17 cellular contexts compared by ENCODE assay signal in the genomic region with DNA sequence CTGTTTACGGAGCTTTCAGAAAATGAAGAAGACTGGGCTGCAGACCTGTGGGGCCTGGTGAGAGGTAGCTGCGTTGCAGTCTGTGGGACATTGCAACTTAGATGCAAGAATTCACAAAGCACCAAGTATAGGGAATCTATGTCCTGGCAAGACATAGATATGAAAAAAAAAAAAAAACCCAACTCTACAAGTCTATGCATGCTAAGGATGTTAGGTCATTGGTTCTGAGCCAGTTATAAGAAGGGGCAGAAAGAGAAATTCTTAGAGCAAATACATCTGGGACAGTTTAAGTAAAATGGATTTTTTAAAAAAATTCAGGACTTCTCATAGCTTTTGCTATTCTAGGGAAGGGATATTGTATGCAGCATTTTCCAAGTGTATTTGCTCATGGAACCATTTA.
DNase-seq lines count a peak whose midpoint lies in the region; ATAC-seq and TF ChIP-seq lines count a peak whose summit lies in the region.
"Had no signal": no experiment of that assay in that cellular context is flagged by ENCODE, and none has a peak within 500 bp of the region (broad histone marks: within the 10 kb centered on the region; RNA-seq: fewer than 3 reads in every experiment).

No MANE protein-coding gene starts in this region.

- peak; percentile 13 for DNase-seq in GM03348 (ENCODE audit: low spot score)
- peak; percentile 11 for DNase-seq in IMR-90
- DNase-seq in choroid plexus epithelial cell (ENCODE audit: low read depth), result peak; percentile 2
- DNase-seq in fibroblast of the conjunctiva (ENCODE audit: low read depth), result peak; percentile 39
- no peak for DNase-seq in esophagus muscularis mucosa (ENCODE audit: extremely low spot score)
- no peak for DNase-seq in aorta
- no peak for DNase-seq in stimulated activated CD4-positive, alpha-beta T cell treated with anti-CD3 and anti-CD28 coated beads, Interleukin-2, amount 100 ng/mL, for 48 hours
- no peak for DNase-seq in Peyer's patch
- DNase-seq: ACHN; CD4-positive, CD25-positive, alpha-beta regulatory T cell; COR-L47; DMS153; NCI-H1417 treated with DMSO at 0.1 percent for 48 hours; NCI-H187 treated with DMSO at 0.1 percent for 48 hours; NCI-H345 had no signal

- no peak for TF ChIP-seq CTCF in IMR-90 (conservative IDR thresholded peaks at IDR 0.05; ENCODE audit: low read depth, low read length)
- no peak for TF ChIP-seq CTCF in choroid plexus epithelial cell (conservative IDR thresholded peaks at IDR 0.05; ENCODE audit: low read depth, low read length)
- TF ChIP-seq CTCF in esophagus muscularis mucosa (IDR thresholded peaks at IDR 0.05), result no peak
- TF ChIP-seq CTCF in Peyer's patch (IDR thresholded peaks at IDR 0.05), result no peak

- no peak overlapping the region for H2AK9ac ChIP-seq in IMR-90 (replicated peaks; ENCODE audit: low read depth, low read length, poor library complexity)

- no peak overlapping the region for H3K4me2 ChIP-seq in IMR-90 (ENCODE audit: low read depth, low read length)
- H3K4me2 ChIP-seq: KMS-11 had no signal

- H4K20me1 ChIP-seq in IMR-90 (ENCODE audit: insufficient read depth, low read length), result no peaks in the 10 kb centered on the region

- no peak overlapping the region for H4K5ac ChIP-seq in IMR-90 (ENCODE audit: low read depth, low read length)

- no peak overlapping the region for H3K9ac ChIP-seq in IMR-90 (ENCODE audit: low read depth, low read length)
- H3K9ac ChIP-seq: KMS-11 had no signal

- H3K79me1 ChIP-seq in IMR-90 (ENCODE audit: low read depth in 1 of 2, low read length in 2 of 2), result no peaks in the 10 kb centered on the region

- H3K27me3 ChIP-seq in IMR-90 (ENCODE audit: control insufficient read depth, insufficient read depth, low read length) (no peaks in the 10 kb centered on the region), esophagus muscularis mucosa (no peaks in the 10 kb centered on the region), aorta (ENCODE audit: control insufficient read depth in 1 of 2, insufficient read depth in 2 of 2, low read length in 1 of 2) (no peaks in the 10 kb centered on the region), Peyer's patch (no peaks in the 10 kb centered on the region)

- H3K9me1 ChIP-seq in IMR-90 (ENCODE audit: insufficient read depth, low read length), result no peaks in the 10 kb centered on the region

- H3K9me3 ChIP-seq in IMR-90 (ENCODE audit: control insufficient read depth, insufficient read depth, low read length) (no peaks in the 10 kb centered on the region), esophagus muscularis mucosa (no peaks in the 10 kb centered on the region), aorta (ENCODE audit: control insufficient read depth, low read length) (peaks cover 5% of the 10 kb centered on the region), Peyer's patch (no peaks in the 10 kb centered on the region)

- H2BK15ac ChIP-seq in IMR-90 (ENCODE audit: low read depth, low read length), result no peak overlapping the region

- no peak overlapping the region for H2AK5ac ChIP-seq in IMR-90 (ENCODE audit: low read depth, low read length)

- dilution Hi-C loops in IMR-90 (cut with HindIII; ENCODE audit: low sequenced_read_pairs, unreplicated experiment), result no loop called here

- ATAC-seq in IMR-90 (ENCODE audit: low read depth) (no peak; the same call in 1 of the 2 replicates), aorta (ENCODE audit: low FRiP score) (no peak)
- ATAC-seq: HepG2 had no signal

- no peak overlapping the region for H2AFZ ChIP-seq in IMR-90 (replicated peaks; ENCODE audit: low read length, poor library complexity)

- CTCF ChIA-PET in IMR-90 (lab: Yijun Ruan, JAX), result interaction anchor here (0.6 kb wide), 1 partner anchor 1645 kb away, joined by 3 read pairs; no protein-coding TSS in a partner anchor

- TF ChIP-seq POLR2A in IMR-90 (IDR thresholded peaks at IDR 0.05; ENCODE audit: low read depth, low read length), result no peak
- TF ChIP-seq POLR2A in esophagus muscularis mucosa (IDR thresholded peaks at IDR 0.05; ENCODE audit: low read depth), result no peak
- no peak for TF ChIP-seq POLR2A in Peyer's patch (IDR thresholded peaks at IDR 0.05)

- no peak overlapping the region for H4K91ac ChIP-seq in IMR-90 (ENCODE audit: insufficient read depth, low read depth, low read length)

- no CpG with 5 or more reads among the region's 2 CpGs for WGBS in IMR-90 (ENCODE audit: extremely low coverage in 2 of 2, insufficient read length in 1 of 2), 2 experiments
- 77% methylated on average over 2 of the region's 2 CpGs for WGBS in esophagus muscularis mucosa
- WGBS in aorta, 2 donors, result 78 to 85% methylated on average over 2 of the region's 2 CpGs

- H4K8ac ChIP-seq in IMR-90 (ENCODE audit: low read depth in 2 of 2, low read length in 2 of 2), result no peak overlapping the region

- H2BK20ac ChIP-seq in IMR-90 (ENCODE audit: low read depth, low read length), result no peak overlapping the region

- H3K14ac ChIP-seq in IMR-90 (replicated peaks; ENCODE audit: low read depth, low read length), result no peak overlapping the region

- POLR2A ChIA-PET in IMR-90 (lab: Charles Lee; ENCODE audit: unreplicated experiment), result no interaction called here

- intact Hi-C loops in IMR-90 (cut with micrococcal nuclease), result no loop called here
- intact Hi-C loops in esophagus muscularis mucosa (cut with DNase I), result no loop called here
- intact Hi-C loops in aorta (cut with DNase I), result no loop called here

- no peak for TF ChIP-seq RAD21 in IMR-90 (IDR thresholded peaks at IDR 0.05; ENCODE audit: low read length)

- no TSS peak for BruUV-seq in IMR-90 (replicated peaks; lab: Mats Ljungman, UMichigan)

- H3K27ac ChIP-seq in IMR-90 (ENCODE audit: insufficient read depth, low read length) (no peak overlapping the region), esophagus muscularis mucosa (replicated peaks in 1 of 4) (no peak overlapping the region), aorta (ENCODE audit: low read depth in 1 of 2, low read length in 2 of 2) (no peak overlapping the region), Peyer's patch (no peak overlapping the region)
- H3K27ac ChIP-seq: KMS-11 had no signal

- H3K4me3 ChIP-seq in IMR-90 (ENCODE audit: insufficient read depth, low read depth, low read length), result no peak overlapping the region
- no peak overlapping the region for H3K4me3 ChIP-seq in choroid plexus epithelial cell (ENCODE audit: low read depth, low read length)
- H3K4me3 ChIP-seq in esophagus muscularis mucosa, result no peak overlapping the region
- no peak overlapping the region for H3K4me3 ChIP-seq in aorta (ENCODE audit: low read length in 2 of 2)
- H3K4me3 ChIP-seq in Peyer's patch, result no peak overlapping the region

- H3K4me1 ChIP-seq in IMR-90 (ENCODE audit: control insufficient read depth, insufficient read depth, low read length) (no peaks in the 10 kb centered on the region), esophagus muscularis mucosa (no peaks in the 10 kb centered on the region), aorta (ENCODE audit: control insufficient read depth in 1 of 2, insufficient read depth in 2 of 2, low read length in 2 of 2) (no peaks in the 10 kb centered on the region), Peyer's patch (no peaks in the 10 kb centered on the region)

- in situ Hi-C loops in IMR-90 (cut with MboI; ENCODE audit: low sequenced_read_pairs), result no loop called here

- no peak for TF ChIP-seq EP300 in esophagus muscularis mucosa (IDR thresholded peaks at IDR 0.05)

- H2BK120ac ChIP-seq in IMR-90 (ENCODE audit: low read depth, low read length), result no peak overlapping the region

- H3K36me3 ChIP-seq in IMR-90 (ENCODE audit: control insufficient read depth, insufficient read depth, low read length), result no peaks in the 10 kb centered on the region
- H3K36me3 ChIP-seq in esophagus muscularis mucosa, result no peaks in the 10 kb centered on the region
- no peaks in the 10 kb centered on the region for H3K36me3 ChIP-seq in aorta (ENCODE audit: control insufficient read depth in 1 of 2, insufficient read depth in 2 of 2, low read length in 1 of 2)
- H3K36me3 ChIP-seq in Peyer's patch, result no peaks in the 10 kb centered on the region

- no peak overlapping the region for H3K56ac ChIP-seq in IMR-90 (ENCODE audit: extremely low read depth, insufficient read depth, low read length)

- no peak overlapping the region for H3K23ac ChIP-seq in IMR-90 (ENCODE audit: low read depth, low read length)

- H3K18ac ChIP-seq in IMR-90 (ENCODE audit: low read depth, low read length), result no peak overlapping the region

- H3K4ac ChIP-seq in IMR-90 (ENCODE audit: low read depth, low read length), result no peak overlapping the region

- no peak overlapping the region for H2BK5ac ChIP-seq in IMR-90 (ENCODE audit: low read depth, low read length, poor library complexity, severe bottlenecking)

TF ChIP-seq in IMR-90, 13 proteins besides CTCF, POLR2A, EP300 and RAD21 (continues in another document):
- TF ChIP-seq MAFK (IDR thresholded peaks at IDR 0.05; ENCODE audit: low read depth, low read length) (no peak), SMC3 (IDR thresholded peaks at IDR 0.05; ENCODE audit: low read depth, low read length) (no peak), FOS (IDR thresholded peaks at IDR 0.05; ENCODE audit: low read depth, low read length) (no peak), MXI1 (IDR thresholded peaks at IDR 0.05; ENCODE audit: borderline replicate concordance, low read depth, low read length) (no peak), MAZ (IDR thresholded peaks at IDR 0.05; ENCODE audit: borderline replicate concordance, low read depth, low read length) (no peak), CHD1 (IDR thresholded peaks at IDR 0.05; ENCODE audit: low read depth, low read length) (no peak), BHLHE40 (IDR thresholded peaks at IDR 0.05; ENCODE audit: low read depth, low read length) (no peak), CEBPB (IDR thresholded peaks at IDR 0.05; ENCODE audit: low read depth, low read length) (no peak), RCOR1 (IDR thresholded peaks at IDR 0.05; ENCODE audit: insufficient replicate concordance, low read length) (no peak)
- TF ChIP-seq, protein P1, sequence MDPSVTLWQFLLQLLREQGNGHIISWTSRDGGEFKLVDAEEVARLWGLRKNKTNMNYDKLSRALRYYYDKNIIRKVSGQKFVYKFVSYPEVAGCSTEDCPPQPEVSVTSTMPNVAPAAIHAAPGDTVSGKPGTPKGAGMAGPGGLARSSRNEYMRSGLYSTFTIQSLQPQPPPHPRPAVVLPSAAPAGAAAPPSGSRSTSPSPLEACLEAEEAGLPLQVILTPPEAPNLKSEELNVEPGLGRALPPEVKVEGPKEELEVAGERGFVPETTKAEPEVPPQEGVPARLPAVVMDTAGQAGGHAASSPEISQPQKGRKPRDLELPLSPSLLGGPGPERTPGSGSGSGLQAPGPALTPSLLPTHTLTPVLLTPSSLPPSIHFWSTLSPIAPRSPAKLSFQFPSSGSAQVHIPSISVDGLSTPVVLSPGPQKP (IDR thresholded peaks at IDR 0.05; ENCODE audit: borderline replicate concordance, low read depth, low read length), result no peak
- TF ChIP-seq, protein P2, sequence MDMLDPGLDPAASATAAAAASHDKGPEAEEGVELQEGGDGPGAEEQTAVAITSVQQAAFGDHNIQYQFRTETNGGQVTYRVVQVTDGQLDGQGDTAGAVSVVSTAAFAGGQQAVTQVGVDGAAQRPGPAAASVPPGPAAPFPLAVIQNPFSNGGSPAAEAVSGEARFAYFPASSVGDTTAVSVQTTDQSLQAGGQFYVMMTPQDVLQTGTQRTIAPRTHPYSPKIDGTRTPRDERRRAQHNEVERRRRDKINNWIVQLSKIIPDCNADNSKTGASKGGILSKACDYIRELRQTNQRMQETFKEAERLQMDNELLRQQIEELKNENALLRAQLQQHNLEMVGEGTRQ (IDR thresholded peaks at IDR 0.05; ENCODE audit: low read depth, low read length), result no peak

Comparison
In these comparisons a context has a peak if more than half of its experiments do, and no peak if none do; other contexts are left out.
1. DNase-seq: peak in GM03348 (single experiment), IMR-90 (single experiment), choroid plexus epithelial cell (single experiment) and fibroblast of the conjunctiva (single experiment); none in esophagus muscularis mucosa (single experiment), aorta (0 of 2), stimulated activated CD4-positive, alpha-beta T cell treated with anti-CD3 and anti-CD28 coated beads, Interleukin-2, amount 100 ng/mL, for 48 hours (0 of 2) and Peyer's patch (0 of 3).